Comparison of ENCODE assay signal across 30 cellular contexts in the genomic region with DNA sequence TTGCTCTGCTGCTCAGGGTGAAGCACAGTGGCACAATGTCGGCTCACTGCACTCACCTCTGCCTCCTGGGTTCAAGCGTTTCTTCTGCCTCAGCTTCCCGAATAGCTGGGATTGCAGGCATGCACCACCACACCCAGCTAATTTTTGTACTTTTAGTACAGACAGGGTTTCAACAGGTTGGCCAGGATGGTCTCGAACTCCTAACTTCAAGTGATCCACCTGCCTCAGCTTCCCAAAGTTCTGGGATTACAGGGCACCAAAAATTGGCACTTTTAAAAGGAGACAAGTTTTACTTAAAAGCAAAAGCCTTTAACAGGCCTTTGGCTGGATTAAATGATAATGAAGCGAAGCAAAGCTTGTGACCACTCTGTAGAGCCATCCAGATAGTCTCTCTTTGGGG. TPM values are rescaled to one million over a fixed set of nuclear protein-coding genes. Genes with fewer than 3 reads are reported as not detected.
DNase-seq lines count a peak whose midpoint lies in the region; TF ChIP-seq lines count a peak whose summit lies in the region.
"Had no signal": no experiment of that assay in that cellular context is flagged by ENCODE, and none has a peak within 500 bp of the region (broad histone marks: within the 10 kb centered on the region; RNA-seq: fewer than 3 reads in every experiment).

No MANE protein-coding gene starts in this region.

- peaks cover under 1 to 5% (median 3%) of the 10 kb centered on the region in 3 donors for H3K4me1 Mint-ChIP-seq in CD8-positive, alpha-beta memory T cell
- H3K4me1 Mint-ChIP-seq: B cell had no signal

- no peak overlapping the region for H3K4me3 Mint-ChIP-seq in CD8-positive, alpha-beta memory T cell
- H3K4me3 Mint-ChIP-seq: B cell; CD14-positive monocyte; CD4-positive, alpha-beta memory T cell; CD4-positive, alpha-beta T cell; CD4-positive, CD25-positive, alpha-beta regulatory T cell; CD8-positive, alpha-beta T cell had no signal

- intact Hi-C loops in posterior vena cava (cut with DNase I), result no loop called here

- H3K4me3 ChIP-seq in HEK293 (ENCODE audit: low read depth, low read length), result no peak overlapping the region
- H3K4me3 ChIP-seq in CD8-positive, alpha-beta memory T cell (ENCODE audit: low read length), result no peak overlapping the region
- H3K4me3 ChIP-seq: A549; BLaER1; BLaER1 treated with 17β-estradiol and CSF1 and Interleukin-3, amounts not matched to agents 10 nM and 100 nM had no signal

- H3K27me3 ChIP-seq in CD8-positive, alpha-beta memory T cell (ENCODE audit: insufficient read depth, low read length, poor library complexity, severe bottlenecking), result peaks cover 30% of the 10 kb centered on the region
- H3K27me3 ChIP-seq: BE2C had no signal

- H3K9me3 Mint-ChIP-seq in CD8-positive, alpha-beta memory T cell, result no peaks in the 10 kb centered on the region
- H3K9me3 Mint-ChIP-seq: CD4-positive, alpha-beta memory T cell; CD4-positive, alpha-beta T cell; CD8-positive, alpha-beta T cell had no signal

- H3K36me3 ChIP-seq in HEK293 (ENCODE audit: control insufficient read depth in 2 of 2, insufficient read depth in 1 of 2, low read length in 2 of 2), result no peaks in the 10 kb centered on the region; a peak in 1 of 3 replicates
- H3K36me3 ChIP-seq in CD8-positive, alpha-beta memory T cell (ENCODE audit: insufficient read depth, low read length), result no peaks in the 10 kb centered on the region
- H3K36me3 ChIP-seq: BE2C; BLaER1; BLaER1 treated with 17β-estradiol and CSF1 and Interleukin-3, amounts not matched to agents 10 nM and 100 nM had no signal

- CTCF ChIA-PET in HEK293 (lab: Yijun Ruan, JAX), result interaction anchor here (0.6 to 0.7 kb wide), 3 partner anchors 16 to 264 kb away, joined by 3 to 8 read pairs (median 3); no protein-coding TSS in a partner anchor
- CTCF ChIA-PET in CD8-positive, alpha-beta memory T cell (lab: Charles Lee), result interaction anchor here (0.6 kb wide), 1 partner anchor 695 kb away, joined by 3 read pairs; no protein-coding TSS in a partner anchor

- peaks cover 2% of the 10 kb centered on the region for H3K4me1 ChIP-seq in HEK293 (ENCODE audit: control insufficient read depth, insufficient read depth, low read length)
- peaks cover 3% of the 10 kb centered on the region for H3K4me1 ChIP-seq in CD8-positive, alpha-beta memory T cell (ENCODE audit: insufficient read depth, low read length)
- H3K4me1 ChIP-seq: A549, BE2C, Caco-2 had no signal

- H3K36me3 Mint-ChIP-seq in CD8-positive, alpha-beta memory T cell, result no peaks in the 10 kb centered on the region
- H3K36me3 Mint-ChIP-seq: CD4-positive, alpha-beta memory T cell; CD4-positive, CD25-positive, alpha-beta regulatory T cell; CD8-positive, alpha-beta T cell had no signal

- TF ChIP-seq CTCF in HEK293 (tag by site-specific recombination; IDR thresholded peaks at IDR 0.05), result no peak

- no peak overlapping the region for H3K27ac ChIP-seq in HEK293 (ENCODE audit: extremely low read depth, low read depth, low read length)
- no peak overlapping the region for H3K27ac ChIP-seq in CD8-positive, alpha-beta memory T cell (ENCODE audit: low read depth, low read length)
- H3K27ac ChIP-seq: 22Rv1; A549; BLaER1; BLaER1 treated with 17β-estradiol and CSF1 and Interleukin-3, amounts not matched to agents 10 nM and 100 nM; C4-2B had no signal

- H3K27me3 Mint-ChIP-seq in CD8-positive, alpha-beta memory T cell, result peaks cover 56 to 83% of the 10 kb centered on the region in 2 donors

- DNase-seq in posterior vena cava (ENCODE audit: low spot score), result peak; percentile 16
- DNase-seq in CD8-positive, alpha-beta memory T cell, result no peak
- DNase-seq in activated CD8-positive, alpha-beta memory T cell treated with anti-CD3 and anti-CD28 coated beads for 24 hours, result no peak
- DNase-seq: 8988T; ACHN; AML-193; BE2C; C1 segment of cervical spinal cord; Caco-2; Calu3; CD4-positive, alpha-beta memory T cell; CD4-positive, alpha-beta T cell; CD4-positive, CD25-positive, alpha-beta regulatory T cell; CD8-positive, alpha-beta T cell; COR-L47; DMS 273 treated with DMSO at 0.1 percent for 48 hours; DMS153; DMS53; DMS79; DMS79 treated with DMSO at 0.1 percent for 48 hours; DND-41; EL had no signal

- H3K27ac Mint-ChIP-seq in CD8-positive, alpha-beta memory T cell, result peak overlapping the region in 1 of 8 donors; percentile 7
- H3K27ac Mint-ChIP-seq: B cell; CD14-positive monocyte; CD4-positive, alpha-beta memory T cell; CD4-positive, alpha-beta T cell; CD8-positive, alpha-beta T cell had no signal

- H3K9me3 ChIP-seq in HEK293 (ENCODE audit: control insufficient read depth, insufficient read depth, low read depth, low read length), result no peaks in the 10 kb centered on the region
- no peaks in the 10 kb centered on the region for H3K9me3 ChIP-seq in CD8-positive, alpha-beta memory T cell (ENCODE audit: low read length)
- H3K9me3 ChIP-seq: A549, BE2C, Caco-2 had no signal

- POLR2A ChIA-PET in HEK293 (lab: Yijun Ruan, JAX), result no interaction called here
- POLR2A ChIA-PET in CD8-positive, alpha-beta memory T cell (lab: Charles Lee), result no interaction called here

TF ChIP-seq in HEK293, 187 proteins besides CTCF, POLR2A, EP300 and RAD21:
- TF ChIP-seq, protein P1, sequence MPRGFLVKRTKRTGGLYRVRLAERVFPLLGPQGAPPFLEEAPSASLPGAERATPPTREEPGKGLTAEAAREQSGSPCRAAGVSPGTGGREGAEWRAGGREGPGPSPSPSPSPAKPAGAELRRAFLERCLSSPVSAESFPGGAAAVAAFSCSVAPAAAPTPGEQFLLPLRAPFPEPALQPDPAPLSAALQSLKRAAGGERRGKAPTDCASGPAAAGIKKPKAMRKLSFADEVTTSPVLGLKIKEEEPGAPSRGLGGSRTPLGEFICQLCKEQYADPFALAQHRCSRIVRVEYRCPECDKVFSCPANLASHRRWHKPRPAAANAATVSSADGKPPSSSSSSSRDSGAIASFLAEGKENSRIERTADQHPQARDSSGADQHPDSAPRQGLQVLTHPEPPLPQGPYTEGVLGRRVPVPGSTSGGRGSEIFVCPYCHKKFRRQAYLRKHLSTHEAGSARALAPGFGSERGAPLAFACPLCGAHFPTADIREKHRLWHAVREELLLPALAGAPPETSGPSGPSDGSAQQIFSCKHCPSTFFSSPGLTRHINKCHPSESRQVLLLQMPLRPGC (tag by site-specific recombination; IDR thresholded peaks at IDR 0.05), result no peak
- TF ChIP-seq ZNF416 (tag by site-specific recombination; IDR thresholded peaks at IDR 0.05) (no peak), SCRT2 (tag by site-specific recombination; IDR thresholded peaks at IDR 0.05) (peak; percentile 76), ZNF404 (tag by site-specific recombination; IDR thresholded peaks at IDR 0.05) (no peak), ZNF140 (tag by site-specific recombination; IDR thresholded peaks at IDR 0.05) (no peak), SCRT1 (tag by site-specific recombination; IDR thresholded peaks at IDR 0.05; ENCODE audit: borderline replicate concordance) (peak; percentile 66; the same call in 1 of the 2 replicates), ZNF747 (tag by site-specific recombination; IDR thresholded peaks at IDR 0.05) (no peak), ZNF223 (tag by site-specific recombination; IDR thresholded peaks at IDR 0.05) (no peak)

RNA-seq across cellular contexts. Expression of gene TSHZ3, which starts 12.5 kb away (rescaled TPM):
- total RNA-seq in posterior vena cava, result 10 to 100 TPM; 30.8 to 32.1 TPM
- under 1 TPM; 0.35 to 0.38 TPM for total RNA-seq in CD8-positive, alpha-beta memory T cell
- polyA plus RNA-seq in CD8-positive, alpha-beta memory T cell, result 1.1 TPM
- total RNA-seq: Caco-2; Calu3; CD8-positive, alpha-beta T cell had no signal

Comparison
In these comparisons a context has a peak if more than half of its experiments do, and no peak if none do; other contexts are left out.
1. RNA of gene TSHZ3, which starts 12.5 kb away (total RNA-seq): 30.8 to 32.1 TPM in posterior vena cava; 0.35 to 0.38 TPM in CD8-positive, alpha-beta memory T cell; every median in the first group is over 10 times any median in the second.